ENCODE assay signal across 8 cellular contexts in genomic region chr20:47330933-47331708, GRCh38. TPM values are rescaled to one million over a fixed set of nuclear protein-coding genes. Genes with fewer than 3 reads are reported as not detected.
A peak's percentile ranks its signal among the peaks of the same experiment; 100 is the strongest.
DNase-seq lines count a peak whose midpoint lies in the region; ATAC-seq and TF ChIP-seq lines count a peak whose summit lies in the region.

No MANE protein-coding gene starts in this region.

- peaks cover 71% of the 10 kb centered on the region for H3K36me3 Mint-ChIP-seq in nephron progenitor cell (ENCODE audit: low read depth)

- H3K9me3 ChIP-seq in MG63: no peaks in the 10 kb centered on the region

- H3K27me3 Mint-ChIP-seq in nephron progenitor cell (ENCODE audit: low read depth, poor library complexity): peaks cover 4% of the 10 kb centered on the region

- no peak overlapping the region for H3K4me3 ChIP-seq in MG63

- DNase-seq in CD1c-positive myeloid dendritic cell (ENCODE audit: extremely low spot score) (peak; percentile 17), MG63 (peak; percentile 84), dermis blood vessel endothelial cell (peak; percentile 87), nephron progenitor cell (no peak), NCI-H1105 treated with DMSO at 0.1 percent for 48 hours (lab: John Stamatoyannopoulos, UW) (no peak), cerebellum (ENCODE audit: low spot score) (no peak), cortex of kidney (lab: John Stamatoyannopoulos, UW) (no peak)

- H3K4me3 Mint-ChIP-seq in nephron progenitor cell: no peak overlapping the region

- peaks cover 8% of the 10 kb centered on the region for H3K9me3 Mint-ChIP-seq in nephron progenitor cell

- ATAC-seq in HG02840 (IDR thresholded peaks at IDR 0.05; ENCODE audit: low FRiP score, unreplicated experiment): no peak

- peaks cover 56% of the 10 kb centered on the region for H3K4me1 Mint-ChIP-seq in nephron progenitor cell

- no peak for TF ChIP-seq CTCF in nephron progenitor cell (IDR thresholded peaks at IDR 0.05)

- H3K27ac Mint-ChIP-seq in nephron progenitor cell: peak overlapping the region; percentile 65

- H3K27me3 ChIP-seq in MG63: no peaks in the 10 kb centered on the region

- peaks cover 52% of the 10 kb centered on the region for H3K36me3 ChIP-seq in MG63

RNA-seq across cellular contexts. Expression of gene ZMYND8, which starts 25.4 kb away (rescaled TPM):
- total RNA-seq in MG63 (2014; rRNA removed; shearing (Covaris generic); ENCODE audit: low replicate concordance): 10.2 and 14.1 TPM in 2 replicates
- total RNA-seq in dermis blood vessel endothelial cell (35.9 and 59.4 TPM in 2 replicates), cerebellum (39.7 TPM)

Comparison
In these comparisons a context has a peak if more than half of its experiments do, and no peak if none do; other contexts are left out.
1. DNase-seq: peak in CD1c-positive myeloid dendritic cell (single experiment), MG63 (single experiment) and dermis blood vessel endothelial cell (single experiment); none in nephron progenitor cell (single experiment), NCI-H1105 treated with DMSO at 0.1 percent for 48 hours (single experiment), cerebellum (single experiment) and cortex of kidney (single experiment).